ENCODE assay signal across 12 cellular contexts in the genomic region with DNA sequence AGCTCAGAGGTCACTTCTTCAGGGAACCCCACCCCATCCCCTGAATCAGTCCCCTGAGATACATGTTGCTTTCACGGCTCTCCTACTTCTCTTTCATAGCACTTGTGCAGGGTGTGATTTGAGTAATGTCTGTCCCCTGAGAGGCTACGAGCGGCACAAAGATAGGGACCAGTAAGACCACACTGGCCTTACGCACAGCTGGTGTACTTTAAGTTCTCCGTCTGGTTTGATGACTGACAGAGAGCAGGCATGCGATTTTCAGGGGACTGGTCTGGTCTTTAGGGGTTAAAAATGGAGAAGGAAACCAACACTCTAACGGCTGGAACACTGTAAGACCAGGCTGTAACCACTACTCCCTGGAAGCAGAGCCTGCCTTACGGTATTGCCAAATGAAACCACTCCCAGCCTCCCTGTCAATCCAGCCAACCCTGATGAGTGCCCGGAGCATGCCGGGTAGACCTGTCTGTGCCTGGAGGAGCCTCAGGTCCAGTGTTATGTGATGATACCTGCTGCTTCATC. TPM values are rescaled to one million over a fixed set of nuclear protein-coding genes. Genes with fewer than 3 reads are reported as not detected.
DNase-seq lines count a peak whose midpoint lies in the region; ATAC-seq lines count a peak whose summit lies in the region.
"Had no signal": no experiment of that assay in that cellular context is flagged by ENCODE, and none has a peak within 500 bp of the region (broad histone marks: within the 10 kb centered on the region; RNA-seq: fewer than 3 reads in every experiment).

No MANE protein-coding gene starts in this region.

- H3K4me1 Mint-ChIP-seq in dendritic cell treated with granulocyte-macrophage colony-stimulating factor and Interleukin-4, amounts not matched to agents 40 ng/mL and 50 ng/mL, for 4 days (ENCODE audit: low read depth), result peaks cover 80% of the 10 kb centered on the region

- H3K4me1 ChIP-seq in BLaER1 treated with 17β-estradiol and CSF1 and Interleukin-3, amounts not matched to agents 10 nM and 100 nM, result peaks cover 76 to 88% (median 83%) of the 10 kb centered on the region in 10 experiments

- H3K27me3 ChIP-seq in BLaER1 treated with 17β-estradiol and CSF1 and Interleukin-3, amounts not matched to agents 10 nM and 100 nM, result no peaks in the 10 kb centered on the region

- peak overlapping the region; percentile 69 for H3K27ac Mint-ChIP-seq in dendritic cell treated with granulocyte-macrophage colony-stimulating factor and Interleukin-4, amounts not matched to agents 40 ng/mL and 50 ng/mL, for 4 days

- peaks cover 20 to 62% (median 40%) of the 10 kb centered on the region in 11 experiments; a peak in 20 of 22 replicates for H3K36me3 ChIP-seq in BLaER1 treated with 17β-estradiol and CSF1 and Interleukin-3, amounts not matched to agents 10 nM and 100 nM

- H3K4me3 Mint-ChIP-seq in dendritic cell treated with granulocyte-macrophage colony-stimulating factor and Interleukin-4, amounts not matched to agents 40 ng/mL and 50 ng/mL, for 4 days, result peak overlapping the region; percentile 47

- ATAC-seq in GM19035 (IDR thresholded peaks at IDR 0.05; ENCODE audit: unreplicated experiment) (peak; percentile 43), HG03354 (IDR thresholded peaks at IDR 0.05; ENCODE audit: poor library complexity, severe bottlenecking, unreplicated experiment) (peak; percentile 52)
- ATAC-seq: HCT116 had no signal

- H3K9me3 Mint-ChIP-seq in dendritic cell treated with granulocyte-macrophage colony-stimulating factor and Interleukin-4, amounts not matched to agents 40 ng/mL and 50 ng/mL, for 4 days, result no peaks in the 10 kb centered on the region

- intact Hi-C loops in dendritic cell treated with granulocyte-macrophage colony-stimulating factor and Interleukin-4, amounts not matched to agents 40 ng/mL and 50 ng/mL, for 4 days (cut with micrococcal nuclease), result no loop called here
- intact Hi-C loops in head of caudate nucleus (cut with DNase I), result no loop called here

- H3K36me3 Mint-ChIP-seq in dendritic cell treated with granulocyte-macrophage colony-stimulating factor and Interleukin-4, amounts not matched to agents 40 ng/mL and 50 ng/mL, for 4 days (ENCODE audit: low read depth), result peaks cover 71% of the 10 kb centered on the region

- peak overlapping the region; percentile 81 to 99 (median 95) for H3K4me2 ChIP-seq in BLaER1 treated with 17β-estradiol and CSF1 and Interleukin-3, amounts not matched to agents 10 nM and 100 nM

- no peak for DNase-seq in A172 (ENCODE audit: low spot score)
- DNase-seq in head of caudate nucleus, result no peak
- DNase-seq in NCI-H146 treated with DMSO at 0.1 percent for 48 hours (lab: John Stamatoyannopoulos, UW; ENCODE audit: unreplicated experiment), result no peak
- no peak for DNase-seq in anterior cingulate cortex (lab: John Stamatoyannopoulos, UW)
- DNase-seq: activated CD4-positive, alpha-beta T cell treated with anti-CD3 and anti-CD28 coated beads, Interleukin-2, amount 50 U/mL, for 4 hours had no signal

- peaks cover 0 to 82% (median 27%) of the 10 kb centered on the region in 11 experiments; a peak in 14 of 22 replicates for H4K20me1 ChIP-seq in BLaER1 treated with 17β-estradiol and CSF1 and Interleukin-3, amounts not matched to agents 10 nM and 100 nM

- peak overlapping the region in 10 of 11 experiments; percentile 27 to 99 (median 97); a peak in 19 of 22 replicates for H3K27ac ChIP-seq in BLaER1 treated with 17β-estradiol and CSF1 and Interleukin-3, amounts not matched to agents 10 nM and 100 nM

- no peaks in the 10 kb centered on the region for H3K27me3 Mint-ChIP-seq in dendritic cell treated with granulocyte-macrophage colony-stimulating factor and Interleukin-4, amounts not matched to agents 40 ng/mL and 50 ng/mL, for 4 days

- peak overlapping the region; percentile 8 to 60 (median 52); a peak in 19 of 20 replicates for H3K4me3 ChIP-seq in BLaER1 treated with 17β-estradiol and CSF1 and Interleukin-3, amounts not matched to agents 10 nM and 100 nM

- no peaks in the 10 kb centered on the region for H3K9me3 ChIP-seq in BLaER1 treated with 17β-estradiol and CSF1 and Interleukin-3, amounts not matched to agents 10 nM and 100 nM (replicated peaks in 1 of 11)

- peak overlapping the region; percentile 58 to 95 (median 72); a peak in 21 of 22 replicates for H3K9ac ChIP-seq in BLaER1 treated with 17β-estradiol and CSF1 and Interleukin-3, amounts not matched to agents 10 nM and 100 nM

RNA-seq across cellular contexts. Expression of a gene that starts 47.1 kb away (rescaled TPM):
- 33.4 and 44.9 TPM in 2 replicates for total RNA-seq in A172 (2014; rRNA removed; shearing (Covaris generic))

RNA-seq across cellular contexts. Expression of a gene that starts 51.0 kb away (rescaled TPM):
- total RNA-seq in A172 (2014; rRNA removed; shearing (Covaris generic)), result not detected in 2 replicates
- total RNA-seq: liver, NCI-H460 had no signal
